In the genomic region with DNA sequence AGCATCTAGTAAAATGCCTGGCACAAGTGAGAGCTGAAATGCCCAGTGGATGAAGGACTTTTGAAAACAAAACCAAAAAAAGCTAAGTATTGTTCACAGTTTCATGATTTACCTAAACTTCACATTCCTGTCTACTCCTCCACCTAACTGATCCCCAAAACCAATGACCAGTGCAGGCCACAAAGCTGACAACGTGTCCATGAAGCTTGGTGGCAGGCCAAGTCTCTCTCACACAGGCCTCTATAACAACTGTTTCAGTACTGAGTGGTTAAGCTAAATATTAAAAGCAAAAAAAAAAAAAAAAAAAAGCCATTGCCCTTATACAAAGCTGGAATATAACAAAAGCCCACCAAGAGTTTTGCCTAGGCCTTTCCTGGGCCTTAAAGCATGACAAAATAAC, we compare ENCODE assay signal across 15 cellular contexts. TPM values are rescaled to one million over a fixed set of nuclear protein-coding genes. Genes with fewer than 3 reads are reported as not detected.
DNase-seq lines count a peak whose midpoint lies in the region; ATAC-seq and TF ChIP-seq lines count a peak whose summit lies in the region.
"Had no signal": no experiment of that assay in that cellular context is flagged by ENCODE, and none has a peak within 500 bp of the region (broad histone marks: within the 10 kb centered on the region; RNA-seq: fewer than 3 reads in every experiment).

No MANE protein-coding gene starts in this region.

- H3K4me2 ChIP-seq in MM.1S (ENCODE audit: low read depth, low read length) = no peak overlapping the region

- ATAC-seq in HG02678 (IDR thresholded peaks at IDR 0.05; ENCODE audit: unreplicated experiment) (peak; percentile 41), gastrocnemius medialis (no peak)
- no peak for ATAC-seq in central memory CD8-positive, alpha-beta T cell (replicated peaks; ENCODE audit: extremely low read depth, poor library complexity, severe bottlenecking)
- ATAC-seq: gastroesophageal sphincter, WTC11 had no signal

- H3K9me3 Mint-ChIP-seq in central memory CD8-positive, alpha-beta T cell = no peaks in the 10 kb centered on the region
- H3K9me3 Mint-ChIP-seq: CD14-positive monocyte, WTC11 had no signal

- H3K9me3 ChIP-seq in gastrocnemius medialis (no peaks in the 10 kb centered on the region), MM.1S (replicated peaks; ENCODE audit: insufficient read depth, low read length) (no peaks in the 10 kb centered on the region)
- H3K9me3 ChIP-seq: gastroesophageal sphincter had no signal

- H3K27me3 ChIP-seq in gastrocnemius medialis = no peaks in the 10 kb centered on the region
- H3K27me3 ChIP-seq in MM.1S (replicated peaks; ENCODE audit: insufficient read depth, low read length) = no peaks in the 10 kb centered on the region
- H3K27me3 ChIP-seq: gastroesophageal sphincter had no signal

- H4K20me1 ChIP-seq in MM.1S (ENCODE audit: insufficient read depth, low read length) = peaks cover 51% of the 10 kb centered on the region

- in situ Hi-C loops in gastrocnemius medialis (cut with MboI; ENCODE audit: low sequenced_read_pairs in 4 of 4) = no loop called here

- peaks cover 100% of the 10 kb centered on the region for H3K79me2 ChIP-seq in MM.1S (ENCODE audit: low read length)

- H3K9me2 ChIP-seq in MM.1S (replicated peaks; ENCODE audit: insufficient read depth, low read length) = no peaks in the 10 kb centered on the region

- peaks cover 84 to 87% of the 10 kb centered on the region in 2 donors for H3K4me1 ChIP-seq in gastrocnemius medialis
- H3K4me1 ChIP-seq in MM.1S (ENCODE audit: low read length) = peaks cover 17% of the 10 kb centered on the region

- peaks cover 26% of the 10 kb centered on the region for H3K36me3 Mint-ChIP-seq in central memory CD8-positive, alpha-beta T cell (ENCODE audit: insufficient read depth)
- H3K36me3 Mint-ChIP-seq: WTC11 had no signal

- intact Hi-C loops in gastrocnemius medialis (cut with DNase I; ENCODE audit: low total_unique reads) = no loop called here

- H3K4me1 Mint-ChIP-seq in central memory CD8-positive, alpha-beta T cell = peaks cover 92% of the 10 kb centered on the region

- peaks cover 10% of the 10 kb centered on the region for H3F3A ChIP-seq in MM.1S (ENCODE audit: insufficient read depth, low read length)

- H3K36me3 ChIP-seq in gastrocnemius medialis (no peaks in the 10 kb centered on the region), MM.1S (replicated peaks; ENCODE audit: insufficient read depth, low read length) (no peaks in the 10 kb centered on the region)
- H3K36me3 ChIP-seq: gastroesophageal sphincter had no signal

- H3K9ac ChIP-seq in MM.1S (ENCODE audit: low read length) = no peak overlapping the region

- H3K27ac ChIP-seq in gastrocnemius medialis = peak overlapping the region; percentile 16 to 62 (median 34)
- H3K27ac ChIP-seq in MM.1S (ENCODE audit: low read length) = no peak overlapping the region

- H3K4me3 ChIP-seq in gastrocnemius medialis (no peak overlapping the region), MM.1S (ENCODE audit: low read length) (no peak overlapping the region)
- H3K4me3 ChIP-seq: gastroesophageal sphincter had no signal

- H3K4me3 Mint-ChIP-seq in central memory CD8-positive, alpha-beta T cell = peak overlapping the region; percentile 11
- H3K4me3 Mint-ChIP-seq: CD14-positive monocyte, WTC11 had no signal

- H3K27me3 Mint-ChIP-seq in central memory CD8-positive, alpha-beta T cell = no peaks in the 10 kb centered on the region

- DNase-seq in EH (ENCODE audit: low read depth) (peak; percentile 39), gastrocnemius medialis (no peak), SIG-M5 treated with dmso at 0.1 percent for 504 hours (lab: John Stamatoyannopoulos, UW; ENCODE audit: unreplicated experiment) (no peak), MM.1S (no peak), cerebellar nuclear complex (lab: John Stamatoyannopoulos, UW) (no peak)
- no peak for DNase-seq in central memory CD8-positive, alpha-beta T cell (ENCODE audit: low spot score in 2 of 2)
- DNase-seq in activated CD8-positive, alpha-beta memory T cell treated with anti-CD3 and anti-CD28 coated beads, Interleukin-2, amount 50 U/mL, for 48 hours = no peak
- DNase-seq: activated CD8-positive, alpha-beta memory T cell treated with anti-CD3 and anti-CD28 coated beads, Interleukin-2, amount 50 U/mL, for 4 hours; HCEC 1CT; stimulated activated CD4-positive, alpha-beta T cell treated with anti-CD3 and anti-CD28 coated beads, Interleukin-4, amount 100 ng/mL, for 24 hours; stimulated activated naive CD4-positive, alpha-beta T cell treated with Interleukin-2 at 50 U/mL for 16 hours had no signal

- TF ChIP-seq CTCF in gastrocnemius medialis (IDR thresholded peaks at IDR 0.05 in 4 of 5, conservative IDR thresholded peaks at IDR 0.05 in 1 of 5) = no peak
- no peak for TF ChIP-seq CTCF in MM.1S (IDR thresholded peaks at IDR 0.05; ENCODE audit: low read length)

- TF ChIP-seq POLR2A in gastrocnemius medialis (IDR thresholded peaks at IDR 0.05) = no peak

- H2AFZ ChIP-seq in MM.1S (ENCODE audit: low read length) = no peak overlapping the region

- H3K27ac Mint-ChIP-seq in central memory CD8-positive, alpha-beta T cell (ENCODE audit: low read depth) = no peak overlapping the region

RNA-seq across cellular contexts. Expression of gene STK24, which starts 36.4 kb away (rescaled TPM):
- 10 to 100 TPM; 28.7 to 68.4 (median 49.4) TPM for total RNA-seq in gastrocnemius medialis
